In genomic region chr6:34673079-34673478, GRCh38 we compare ENCODE assay signal across 9 cellular contexts. TPM values are rescaled to one million over a fixed set of nuclear protein-coding genes. Genes with fewer than 3 reads are reported as not detected.
A peak's percentile ranks its signal among the peaks of the same experiment; 100 is the strongest.
DNase-seq lines count a peak whose midpoint lies in the region; ATAC-seq, FAIRE-seq and TF ChIP-seq lines count a peak whose summit lies in the region.
"Had no signal": no experiment of that assay in that cellular context is flagged by ENCODE, and none has a peak within 500 bp of the region (broad histone marks: within the 10 kb centered on the region; RNA-seq: fewer than 3 reads in every experiment).

No MANE protein-coding gene starts in this region.

- TF ChIP-seq RAD21 in K562 (CRISPR knock-in tag; conservative IDR thresholded peaks at IDR 0.05 in 1 of 2, IDR thresholded peaks at IDR 0.05 in 1 of 2) = no peak

- H3K9me2 ChIP-seq in Karpas-422 (replicated peaks; ENCODE audit: insufficient read depth, low read length) = no peaks in the 10 kb centered on the region

- H3K4me3 ChIP-seq in CD8-positive, alpha-beta memory T cell (ENCODE audit: low read length) = peak overlapping the region; percentile 38
- no peak overlapping the region for H3K4me3 ChIP-seq in Karpas-422 (ENCODE audit: low read length)
- H3K4me3 ChIP-seq in K562 = no peak overlapping the region
- H3K4me3 ChIP-seq in esophagus muscularis mucosa = no peak overlapping the region

- H3K4me3 Mint-ChIP-seq in CD8-positive, alpha-beta memory T cell = peak overlapping the region; percentile 70 to 90 (median 82)
- peak overlapping the region; percentile 88 for H3K4me3 Mint-ChIP-seq in natural killer cell

- H3K4me1 ChIP-seq in CD8-positive, alpha-beta memory T cell (ENCODE audit: insufficient read depth, low read length) = peaks cover 63% of the 10 kb centered on the region
- H3K4me1 ChIP-seq in Karpas-422 (ENCODE audit: low read length) = peaks cover 54% of the 10 kb centered on the region
- peaks cover 15 to 31% of the 10 kb centered on the region in 2 experiments for H3K4me1 ChIP-seq in K562 (replicated peaks in 1 of 2; ENCODE audit: control insufficient read depth in 2 of 2, insufficient read depth in 2 of 2, low read length in 2 of 2)
- peaks cover 32 to 46% (median 42%) of the 10 kb centered on the region in 4 donors for H3K4me1 ChIP-seq in esophagus muscularis mucosa

- H3K9me3 Mint-ChIP-seq in CD8-positive, alpha-beta memory T cell = peaks cover 0 to 2% (median 0%) of the 10 kb centered on the region in 5 donors
- no peaks in the 10 kb centered on the region for H3K9me3 Mint-ChIP-seq in natural killer cell

- in situ Hi-C loops in K562 (cut with MboI) = no loop called here

- FAIRE-seq in K562 (lab: Jason Lieb, UNC) = no peak

- peak overlapping the region; percentile 58 for H3K27ac ChIP-seq in CD8-positive, alpha-beta memory T cell (ENCODE audit: low read depth, low read length)
- H3K27ac ChIP-seq in Karpas-422 (ENCODE audit: low read length) (peak overlapping the region; percentile 39), K562 (ENCODE audit: extremely low read depth, low read depth, low read length) (peak overlapping the region; percentile 82; the same call in 1 of the 3 replicates), esophagus muscularis mucosa (replicated peaks in 1 of 4) (no peak overlapping the region)

- H3K36me3 ChIP-seq in CD8-positive, alpha-beta memory T cell (ENCODE audit: insufficient read depth, low read length) = no peaks in the 10 kb centered on the region
- no peaks in the 10 kb centered on the region for H3K36me3 ChIP-seq in Karpas-422 (ENCODE audit: insufficient read depth, low read length)
- H3K36me3 ChIP-seq in K562 (ENCODE audit: control insufficient read depth, insufficient read depth, low read length) = peaks cover 24% of the 10 kb centered on the region; the same call in 2 of the 3 replicates
- H3K36me3 ChIP-seq in esophagus muscularis mucosa = no peaks in the 10 kb centered on the region

- POLR2A ChIA-PET in CD8-positive, alpha-beta memory T cell (lab: Charles Lee) = interaction anchor here (1.7 to 4.8 kb wide), 2 partner anchors 16 to 23 kb away, joined by 7 to 29 read pairs; partner anchors contain the start of gene ILRUN
- POLR2A ChIA-PET in K562 (lab: Yijun Ruan, JAX) = interaction anchor here (0.9 to 3.6 kb wide), 5 partner anchors 9 to 119 kb away, joined by 3 to 15 read pairs (median 4); partner anchors contain the start of genes BLTP3A and ILRUN

- CTCF ChIA-PET in CD8-positive, alpha-beta memory T cell (lab: Charles Lee) = interaction anchor here (0.7 to 4.8 kb wide), 4 partner anchors 16 to 405 kb away, joined by 3 to 20 read pairs (median 6); partner anchors contain the start of gene ILRUN
- CTCF ChIA-PET in K562 (lab: Yijun Ruan, JAX; ENCODE audit: low intra/inter-chr PET ratio) = no interaction called here

- no TSS peak for BruUV-seq in K562 (replicated peaks; lab: Mats Ljungman, UMichigan)

- TF ChIP-seq EP300 in K562 (IDR thresholded peaks at IDR 0.05; ENCODE audit: low read length) (no peak), esophagus muscularis mucosa (IDR thresholded peaks at IDR 0.05) (no peak)

- H2AFZ ChIP-seq in Karpas-422 (ENCODE audit: low read length) (no peak overlapping the region), K562 (ENCODE audit: low read depth, low read length) (no peak overlapping the region)

- TF ChIP-seq CTCF in K562 (IDR thresholded peaks at IDR 0.05 in 2 of 3, conservative IDR thresholded peaks at IDR 0.05 in 1 of 3; ENCODE audit: insufficient read depth in 2 of 3, low read depth in 1 of 3, low read length in 3 of 3) (no peak), natural killer cell (IDR thresholded peaks at IDR 0.05) (no peak), esophagus muscularis mucosa (IDR thresholded peaks at IDR 0.05) (no peak)

- peak in 1 of 5 donors; percentile 34 for DNase-seq in CD8-positive, alpha-beta memory T cell
- DNase-seq in Karpas-422 (no peak), K562 (ENCODE audit: extremely low read depth in 1 of 4, low spot score in 3 of 4) (no peak), natural killer cell (no peak), NCI-H446 treated with DMSO at 0.1 percent for 48 hours (lab: John Stamatoyannopoulos, UW) (no peak), esophagus muscularis mucosa (ENCODE audit: extremely low spot score) (no peak), NCI-H2107 treated with DMSO at 0.1 percent for 48 hours (lab: John Stamatoyannopoulos, UW; ENCODE audit: unreplicated experiment) (no peak)
- DNase-seq: NCI-H526 treated with DMSO at 0.1 percent for 48 hours had no signal

- peak overlapping the region; percentile 17 for H3K4me2 ChIP-seq in Karpas-422 (ENCODE audit: low read depth, low read length, poor library complexity, severe bottlenecking)
- H3K4me2 ChIP-seq in K562 (ENCODE audit: insufficient read depth, low read length) = no peak overlapping the region

- H3K27me3 Mint-ChIP-seq in CD8-positive, alpha-beta memory T cell = peaks cover 0 to 3% of the 10 kb centered on the region in 2 donors
- no peaks in the 10 kb centered on the region for H3K27me3 Mint-ChIP-seq in natural killer cell (ENCODE audit: low read depth in 2 of 2)

- TF ChIP-seq POLR2A in K562 (conservative IDR thresholded peaks at IDR 0.05) (no peak), esophagus muscularis mucosa (IDR thresholded peaks at IDR 0.05; ENCODE audit: low read depth) (no peak)

- peaks cover 59 to 76% (median 70%) of the 10 kb centered on the region in 3 donors for H3K4me1 Mint-ChIP-seq in CD8-positive, alpha-beta memory T cell
- peaks cover 41 to 55% of the 10 kb centered on the region in 2 donors for H3K4me1 Mint-ChIP-seq in natural killer cell

- H3K9ac ChIP-seq in Karpas-422 (ENCODE audit: low read length) (no peak overlapping the region), K562 (ENCODE audit: insufficient read depth in 1 of 2, low read depth in 2 of 2, low read length in 2 of 2) (peak overlapping the region in 1 of 2 experiments; percentile 1; a peak in 1 of 4 replicates)

- no peaks in the 10 kb centered on the region for H3K9me1 ChIP-seq in K562 (ENCODE audit: control insufficient read depth, insufficient read depth, low read length)

- ATAC-seq in K562 = peak; percentile 29; the same call in 2 of the 3 replicates
- ATAC-seq in natural killer cell = peak in 1 of 3 donors; percentile 6
- ATAC-seq in HG03196 (IDR thresholded peaks at IDR 0.05; ENCODE audit: unreplicated experiment) = no peak

- peak overlapping the region; percentile 89 to 99 (median 96) for H3K27ac Mint-ChIP-seq in CD8-positive, alpha-beta memory T cell
- H3K27ac Mint-ChIP-seq in natural killer cell = peak overlapping the region; percentile 88 to 97

- WGBS in K562 (ENCODE audit: insufficient coverage, low coverage, missing lambda C conversion rate) = 0% methylated on average over 1 of the region's 1 CpG
- WGBS in esophagus muscularis mucosa = 4% methylated on average over 1 of the region's 1 CpG

- no peaks in the 10 kb centered on the region for H3K27me3 ChIP-seq in CD8-positive, alpha-beta memory T cell (ENCODE audit: insufficient read depth, low read length, poor library complexity, severe bottlenecking)
- H3K27me3 ChIP-seq in Karpas-422 (ENCODE audit: low read length) (no peaks in the 10 kb centered on the region), K562 (ENCODE audit: control insufficient read depth in 2 of 2, insufficient read depth in 2 of 2, low read length in 2 of 2) (no peaks in the 10 kb centered on the region), esophagus muscularis mucosa (no peaks in the 10 kb centered on the region)

- H4K20me1 ChIP-seq in Karpas-422 (ENCODE audit: insufficient read depth, low read depth, low read length) (no peaks in the 10 kb centered on the region), K562 (replicated peaks; ENCODE audit: control insufficient read depth, insufficient read depth, low read length) (no peaks in the 10 kb centered on the region; the same call in 1 of the 2 replicates)

- intact Hi-C loops in K562 (cut with micrococcal nuclease) (no loop called here), natural killer cell (cut with micrococcal nuclease) (loop anchor here (5.0 kb wide), 1 partner anchor 84 kb away; the partner anchor contains the start of gene SNRPC), esophagus muscularis mucosa (cut with DNase I) (no loop called here)

- no peaks in the 10 kb centered on the region for H3K9me3 ChIP-seq in CD8-positive, alpha-beta memory T cell (ENCODE audit: low read length)
- H3K9me3 ChIP-seq in Karpas-422 (ENCODE audit: low read length) (no peaks in the 10 kb centered on the region), K562 (replicated peaks; ENCODE audit: control insufficient read depth, insufficient read depth, low read depth, low read length) (no peaks in the 10 kb centered on the region), esophagus muscularis mucosa (no peaks in the 10 kb centered on the region)

- H3K36me3 Mint-ChIP-seq in CD8-positive, alpha-beta memory T cell = peaks cover 0 to 7% (median 2%) of the 10 kb centered on the region in 3 donors
- H3K36me3 Mint-ChIP-seq in natural killer cell = no peaks in the 10 kb centered on the region

- H3K79me2 ChIP-seq in Karpas-422 (ENCODE audit: low read length) = peaks cover 99% of the 10 kb centered on the region
- H3K79me2 ChIP-seq in K562 (ENCODE audit: control insufficient read depth, insufficient read depth, low read length) = peaks cover 96% of the 10 kb centered on the region

TF ChIP-seq in K562, 482 proteins besides CTCF, POLR2A, EP300 and RAD21 (continues in another document):
- no peak for TF ChIP-seq ZNF57 (CRISPR knock-in tag; IDR thresholded peaks at IDR 0.05)

RNA-seq across cellular contexts. Expression of gene ILRUN, which starts 23.5 kb away (rescaled TPM):
- 10 to 100 TPM; 53.3 to 61.9 TPM for total RNA-seq in CD8-positive, alpha-beta memory T cell
- polyA plus RNA-seq in CD8-positive, alpha-beta memory T cell = 18.8 TPM
- 28.8 and 33.9 TPM in 2 replicates for total RNA-seq in Karpas-422 (2014; rRNA removed; shearing (Covaris generic); ENCODE audit: low replicate concordance)
- total RNA-seq in K562 (2011; cell fraction: chromatin; rRNA removed; ENCODE audit: low replicate concordance) = 46.7 and 47.2 TPM in 2 replicates
- total RNA-seq in K562 (2011; cell fraction: nucleolus; rRNA removed) = 30.2 and 32.0 TPM in 2 replicates
- total RNA-seq in K562 (2011; cell fraction: nucleoplasm; rRNA removed) = 38.8 and 48.2 TPM in 2 replicates
- total RNA-seq in K562 (2014; rRNA removed) (35.7 and 44.7 TPM in 2 replicates), K562 (2014; rRNA removed; fragmentation: Illumina TruSeq; extraction: Trizol) (54.9 and 57.6 TPM in 2 replicates), K562 (2015; rRNA removed; fragmentation: Illumina TruSeq; extraction: Trizol) (53.4 and 55.0 TPM in 2 replicates), K562 (2021) (74.5 and 78.9 TPM in 2 replicates), natural killer cell (100 to 1,000 TPM in 1 of 3 donors, 10 to 100 TPM in 2; 91.2 to 101 (median 92.3) TPM), esophagus muscularis mucosa (100 to 1,000 TPM in 3 of 4 donors, 10 to 100 TPM in 1; 88.8 to 109 (median 104) TPM)
- polyA plus RNA-seq in K562 (2011; rRNA removed) (62.1 and 66.1 TPM in 2 replicates), K562 (2014; fragmentation: Illumina TruSeq; extraction: Trizol) (70.0 and 74.7 TPM in 2 replicates), K562 (2014; fragmentation: Nextera tagmentation; extraction: Ambion mirVana) (10 to 100 TPM; 24.9 to 30.7 TPM), K562 (2014; rRNA removed) (42.8 and 44.2 TPM in 2 replicates)
- polyA plus RNA-seq in K562 (2011; cell fraction: cytosol; rRNA removed) = 53.1 and 62.6 TPM in 2 replicates
- 26.0 and 30.3 TPM in 2 replicates for polyA plus RNA-seq in K562 (2011; cell fraction: nucleus; rRNA removed)
- 75.6 and 76.6 TPM in 2 replicates for polyA plus RNA-seq in K562 (2012)
- polyA minus RNA-seq in K562 (2011; rRNA and poly(A)+ RNA removed) = 88.9 and 93.9 TPM in 2 replicates
- polyA minus RNA-seq in K562 (2011; cell fraction: cytosol; rRNA and poly(A)+ RNA removed) = 48.1 and 57.5 TPM in 2 replicates
- polyA minus RNA-seq in K562 (2011; cell fraction: nucleus; rRNA and poly(A)+ RNA removed) = 12.9 and 20.4 TPM in 2 replicates

Comparison
In these comparisons a context has a peak if more than half of its experiments do, and no peak if none do; other contexts are left out.
1. H3K27ac ChIP-seq: peak in CD8-positive, alpha-beta memory T cell (single experiment), Karpas-422 (single experiment) and K562 (single experiment); none in esophagus muscularis mucosa (0 of 4).